ENCODE assay signal across 19 cellular contexts in genomic region chr15:58185439-58185838, GRCh38. TPM values are rescaled to one million over a fixed set of nuclear protein-coding genes. Genes with fewer than 3 reads are reported as not detected.
DNase-seq lines count a peak whose midpoint lies in the region; ATAC-seq, FAIRE-seq and TF ChIP-seq lines count a peak whose summit lies in the region.
"Had no signal": no experiment of that assay in that cellular context is flagged by ENCODE, and none has a peak within 500 bp of the region (broad histone marks: within the 10 kb centered on the region; RNA-seq: fewer than 3 reads in every experiment).

No MANE protein-coding gene starts in this region.

- no peak overlapping the region for H3K27ac Mint-ChIP-seq in activated naive CD8-positive, alpha-beta T cell treated with anti-CD3 and anti-CD28 coated beads for 36 hours
- no peak overlapping the region for H3K27ac Mint-ChIP-seq in activated naive CD8-positive, alpha-beta T cell treated with anti-CD3 and anti-CD28 coated beads, Interleukin-2, amount 50 U/mL, for 24 hours

- no peak overlapping the region for H2AFZ ChIP-seq in endothelial cell of umbilical vein (ENCODE audit: low read depth, low read length)
- H2AFZ ChIP-seq: PC-9 had no signal

- intact Hi-C loops in endothelial cell of umbilical vein (cut with micrococcal nuclease) (loop anchor here (1.0 kb wide), 1 partner anchor 36 kb away; no protein-coding TSS in a partner anchor), transverse colon (cut with DNase I; ENCODE audit: low total_unique reads) (no loop called here)

- H3K27me3 Mint-ChIP-seq in activated naive CD8-positive, alpha-beta T cell treated with anti-CD3 and anti-CD28 coated beads for 36 hours: peaks cover 24% of the 10 kb centered on the region
- H3K27me3 Mint-ChIP-seq in activated naive CD8-positive, alpha-beta T cell treated with anti-CD3 and anti-CD28 coated beads, Interleukin-2, amount 50 U/mL, for 24 hours: peaks cover 21% of the 10 kb centered on the region

- no peaks in the 10 kb centered on the region for H3K79me2 ChIP-seq in endothelial cell of umbilical vein (ENCODE audit: control insufficient read depth, insufficient read depth, low read length)

- H3K4me1 Mint-ChIP-seq in activated naive CD8-positive, alpha-beta T cell treated with anti-CD3 and anti-CD28 coated beads for 36 hours: peaks cover 10% of the 10 kb centered on the region
- peaks cover 8% of the 10 kb centered on the region for H3K4me1 Mint-ChIP-seq in activated naive CD8-positive, alpha-beta T cell treated with anti-CD3 and anti-CD28 coated beads, Interleukin-2, amount 50 U/mL, for 24 hours

- H3K9me1 ChIP-seq in endothelial cell of umbilical vein (replicated peaks; ENCODE audit: control insufficient read depth, extremely low read depth, insufficient read depth, low read length): no peaks in the 10 kb centered on the region

- TF ChIP-seq CTCF in endothelial cell of umbilical vein (IDR thresholded peaks at IDR 0.05; ENCODE audit: extremely low read depth in 1 of 2, insufficient read depth in 1 of 2, low read depth in 1 of 2, low read length in 2 of 2) (no peak), neutrophil (IDR thresholded peaks at IDR 0.05) (no peak), transverse colon (IDR thresholded peaks at IDR 0.05) (no peak)

- no peak overlapping the region for H3K4me2 ChIP-seq in endothelial cell of umbilical vein (ENCODE audit: insufficient read depth, low read length)
- H3K4me2 ChIP-seq: PC-9 had no signal

- POLR2A ChIA-PET in endothelial cell of umbilical vein (lab: Charles Lee): no interaction called here

- H3K4me1 ChIP-seq in endothelial cell of umbilical vein (ENCODE audit: control insufficient read depth, extremely low read depth, insufficient read depth, low read length) (peaks cover 4% of the 10 kb centered on the region), neutrophil (ENCODE audit: control insufficient read depth in 1 of 2, insufficient read depth in 1 of 2, low read depth in 1 of 2, low read length in 1 of 2) (no peaks in the 10 kb centered on the region), transverse colon (no peaks in the 10 kb centered on the region)
- H3K4me1 ChIP-seq: HAP-1, tibial nerve had no signal

- peak; percentile 67 for FAIRE-seq in endothelial cell of umbilical vein (lab: Jason Lieb, UNC)

- H3K27ac ChIP-seq in endothelial cell of umbilical vein (ENCODE audit: insufficient read depth, low read depth, low read length) (no peak overlapping the region), neutrophil (peak overlapping the region; percentile 30), transverse colon (no peak overlapping the region)
- H3K27ac ChIP-seq: PC-9, tibial nerve had no signal

- H3K9me3 Mint-ChIP-seq in activated naive CD8-positive, alpha-beta T cell treated with anti-CD3 and anti-CD28 coated beads for 36 hours: no peaks in the 10 kb centered on the region
- H3K9me3 Mint-ChIP-seq in activated naive CD8-positive, alpha-beta T cell treated with anti-CD3 and anti-CD28 coated beads, Interleukin-2, amount 50 U/mL, for 24 hours: no peaks in the 10 kb centered on the region

- no peaks in the 10 kb centered on the region for H3K36me3 ChIP-seq in endothelial cell of umbilical vein (ENCODE audit: control insufficient read depth in 2 of 2, extremely low read depth in 1 of 2, insufficient read depth in 2 of 2, low read length in 2 of 2)
- peaks cover 60% of the 10 kb centered on the region for H3K36me3 ChIP-seq in neutrophil
- no peaks in the 10 kb centered on the region for H3K36me3 ChIP-seq in transverse colon
- H3K36me3 ChIP-seq: HAP-1, tibial nerve had no signal

- H3K27me3 ChIP-seq in endothelial cell of umbilical vein (ENCODE audit: control insufficient read depth in 2 of 2, insufficient read depth in 2 of 2, low read length in 2 of 2) (peaks cover 0 to 1% of the 10 kb centered on the region in 2 experiments), neutrophil (peaks cover 31% of the 10 kb centered on the region), transverse colon (peaks cover 24% of the 10 kb centered on the region)
- H3K27me3 ChIP-seq: tibial nerve had no signal

- no peak for TF ChIP-seq POLR2A in endothelial cell of umbilical vein (IDR thresholded peaks at IDR 0.05; ENCODE audit: low read depth, low read length)
- TF ChIP-seq POLR2A in transverse colon (IDR thresholded peaks at IDR 0.05): no peak

- H3K9me3 ChIP-seq in endothelial cell of umbilical vein (replicated peaks; ENCODE audit: control insufficient read depth, insufficient read depth, low read length) (no peaks in the 10 kb centered on the region), neutrophil (no peaks in the 10 kb centered on the region), transverse colon (no peaks in the 10 kb centered on the region)
- H3K9me3 ChIP-seq: HAP-1, tibial nerve had no signal

- no peaks in the 10 kb centered on the region for H4K20me1 ChIP-seq in endothelial cell of umbilical vein (replicated peaks; ENCODE audit: control insufficient read depth, extremely low read depth, insufficient read depth, low read length)

- DNase-seq in activated naive CD8-positive, alpha-beta T cell treated with anti-CD3 and anti-CD28 coated beads for 36 hours: peak; percentile 0
- DNase-seq in activated naive CD8-positive, alpha-beta T cell treated with anti-CD3 and anti-CD28 coated beads, Interleukin-2, amount 50 U/mL, for 24 hours: no peak
- DNase-seq in LHCN-M2 (ENCODE audit: low read depth): peak; percentile 21
- DNase-seq in endothelial cell of umbilical vein (ENCODE audit: low read depth, low spot score): peak; percentile 37
- DNase-seq in D341Med (ENCODE audit: low spot score): no peak
- no peak for DNase-seq in SW 1271 (lab: John Stamatoyannopoulos, UW)
- DNase-seq in transverse colon: no peak
- DNase-seq: activated gamma-delta T cell; AML-193; DMS153; effector CD4-positive, alpha-beta T cell; KG1; NCI-H1417 treated with DMSO at 0.1 percent for 48 hours; NCI-H510A treated with DMSO at 0.1 percent for 48 hours; PC-9 had no signal

- in situ Hi-C loops in transverse colon (cut with MboI; ENCODE audit: low pct_ligation_motif_present in 1 of 4, low pct_unique_long_range_greater_than_20kb in 1 of 4, low sequenced_read_pairs in 3 of 4): no loop called here

- CTCF ChIA-PET in endothelial cell of umbilical vein (lab: Charles Lee): interaction anchor here (0.7 to 1.7 kb wide), 4 partner anchors 36 to 325 kb away, joined by 3 to 11 read pairs (median 4); no protein-coding TSS in a partner anchor

- no peak for TF ChIP-seq EP300 in transverse colon (IDR thresholded peaks at IDR 0.05; ENCODE audit: low read depth)

- no peak overlapping the region for H3K4me3 Mint-ChIP-seq in activated naive CD8-positive, alpha-beta T cell treated with anti-CD3 and anti-CD28 coated beads for 36 hours
- H3K4me3 Mint-ChIP-seq in activated naive CD8-positive, alpha-beta T cell treated with anti-CD3 and anti-CD28 coated beads, Interleukin-2, amount 50 U/mL, for 24 hours: no peak overlapping the region

- H3K36me3 Mint-ChIP-seq in activated naive CD8-positive, alpha-beta T cell treated with anti-CD3 and anti-CD28 coated beads for 36 hours: no peaks in the 10 kb centered on the region
- no peaks in the 10 kb centered on the region for H3K36me3 Mint-ChIP-seq in activated naive CD8-positive, alpha-beta T cell treated with anti-CD3 and anti-CD28 coated beads, Interleukin-2, amount 50 U/mL, for 24 hours (ENCODE audit: low read depth)

- WGBS in transverse colon (ENCODE audit: low coverage in 1 of 2), 2 donors: 50% methylated on average over 1 of the region's 1 CpG; no CpG with 5 or more reads in 1 of the 2 donors

- H3K4me3 ChIP-seq in endothelial cell of umbilical vein (replicated peaks in 1 of 3; ENCODE audit: insufficient read depth in 1 of 3, low read depth in 1 of 3, low read length in 3 of 3) (no peak overlapping the region), neutrophil (ENCODE audit: low read depth in 1 of 2, low read length in 1 of 2) (no peak overlapping the region), transverse colon (no peak overlapping the region)
- H3K4me3 ChIP-seq: HAP-1, PC-9, tibial nerve had no signal

- dilution Hi-C loops in endothelial cell of umbilical vein (cut with MboI; ENCODE audit: extremely low pct_ligation_motif_present, low sequenced_read_pairs): no loop called here

- ATAC-seq in activated naive CD8-positive, alpha-beta T cell treated with anti-CD3 and anti-CD28 coated beads, Interleukin-2, amount 50 U/mL, for 24 hours: no peak
- ATAC-seq: sciatic nerve had no signal

- H3K9ac ChIP-seq in endothelial cell of umbilical vein (replicated peaks; ENCODE audit: extremely low read depth, insufficient read depth, low read length): no peak overlapping the region

- no TSS peak for BruUV-seq in endothelial cell of umbilical vein (replicated peaks; lab: Mats Ljungman, UMichigan)

TF ChIP-seq in endothelial cell of umbilical vein, 7 proteins besides CTCF, POLR2A, EP300 and RAD21:
- no peak for TF ChIP-seq JUN (IDR thresholded peaks at IDR 0.05; ENCODE audit: borderline replicate concordance, insufficient read depth, insufficient read length, low read depth)
- TF ChIP-seq POLR2AphosphoS5 (IDR thresholded peaks at IDR 0.05; ENCODE audit: insufficient read depth, low read depth, low read length): no peak
- TF ChIP-seq EZH2 (IDR thresholded peaks at IDR 0.05; ENCODE audit: borderline replicate concordance, low read depth, low read length, severe bottlenecking): no peak
- no peak for TF ChIP-seq FOS (IDR thresholded peaks at IDR 0.05; ENCODE audit: borderline replicate concordance, insufficient read depth, low read length)
- no peak for TF ChIP-seq MAX (IDR thresholded peaks at IDR 0.05; ENCODE audit: insufficient read depth, insufficient read length)
- TF ChIP-seq MYC (IDR thresholded peaks at IDR 0.05; ENCODE audit: low read depth, low read length): no peak
- no peak for TF ChIP-seq GATA2 (IDR thresholded peaks at IDR 0.05; ENCODE audit: insufficient read depth, insufficient read length, low read depth, low read length)
TF ChIP-seq in endothelial cell of umbilical vein: peak in this region for 0.

RNA-seq across cellular contexts. Expression of gene AQP9, which starts 47.3 kb away (rescaled TPM):
- not detected for total RNA-seq in activated naive CD8-positive, alpha-beta T cell treated with anti-CD3 and anti-CD28 coated beads for 36 hours
- not detected in 2 replicates for total RNA-seq in LHCN-M2 (2014; rRNA removed)
- polyA plus RNA-seq in LHCN-M2 (2012): not detected
- total RNA-seq in endothelial cell of umbilical vein: not detected in 2 replicates
- not detected in 2 replicates for polyA plus RNA-seq in endothelial cell of umbilical vein
- not detected in 2 replicates for polyA plus RNA-seq in endothelial cell of umbilical vein (2011; cell fraction: cytosol; rRNA removed)
- not detected in 2 replicates for polyA plus RNA-seq in endothelial cell of umbilical vein (2011; cell fraction: nucleus; rRNA removed)
- polyA plus RNA-seq in endothelial cell of umbilical vein (2012): not detected in 2 replicates
- not detected in 2 replicates for polyA minus RNA-seq in endothelial cell of umbilical vein
- polyA minus RNA-seq in endothelial cell of umbilical vein (2011; cell fraction: cytosol; rRNA and poly(A)+ RNA removed): not detected
- polyA minus RNA-seq in endothelial cell of umbilical vein (2011; cell fraction: nucleus; rRNA and poly(A)+ RNA removed): not detected in 2 replicates
- total RNA-seq in transverse colon: under 1 TPM in 2 of 4 donors, not detected in 2; 0.14 to 0.32 TPM
- total RNA-seq: PC-9 had no signal

Comparison
In these comparisons a context has a peak if more than half of its experiments do, and no peak if none do; other contexts are left out.
1. DNase-seq: peak in activated naive CD8-positive, alpha-beta T cell treated with anti-CD3 and anti-CD28 coated beads for 36 hours (single experiment), LHCN-M2 (single experiment) and endothelial cell of umbilical vein (single experiment); none in activated naive CD8-positive, alpha-beta T cell treated with anti-CD3 and anti-CD28 coated beads, Interleukin-2, amount 50 U/mL, for 24 hours (single experiment), D341Med (single experiment), SW 1271 (0 of 2) and transverse colon (single experiment).